ENCODE assay signal across 17 cellular contexts in the genomic region with DNA sequence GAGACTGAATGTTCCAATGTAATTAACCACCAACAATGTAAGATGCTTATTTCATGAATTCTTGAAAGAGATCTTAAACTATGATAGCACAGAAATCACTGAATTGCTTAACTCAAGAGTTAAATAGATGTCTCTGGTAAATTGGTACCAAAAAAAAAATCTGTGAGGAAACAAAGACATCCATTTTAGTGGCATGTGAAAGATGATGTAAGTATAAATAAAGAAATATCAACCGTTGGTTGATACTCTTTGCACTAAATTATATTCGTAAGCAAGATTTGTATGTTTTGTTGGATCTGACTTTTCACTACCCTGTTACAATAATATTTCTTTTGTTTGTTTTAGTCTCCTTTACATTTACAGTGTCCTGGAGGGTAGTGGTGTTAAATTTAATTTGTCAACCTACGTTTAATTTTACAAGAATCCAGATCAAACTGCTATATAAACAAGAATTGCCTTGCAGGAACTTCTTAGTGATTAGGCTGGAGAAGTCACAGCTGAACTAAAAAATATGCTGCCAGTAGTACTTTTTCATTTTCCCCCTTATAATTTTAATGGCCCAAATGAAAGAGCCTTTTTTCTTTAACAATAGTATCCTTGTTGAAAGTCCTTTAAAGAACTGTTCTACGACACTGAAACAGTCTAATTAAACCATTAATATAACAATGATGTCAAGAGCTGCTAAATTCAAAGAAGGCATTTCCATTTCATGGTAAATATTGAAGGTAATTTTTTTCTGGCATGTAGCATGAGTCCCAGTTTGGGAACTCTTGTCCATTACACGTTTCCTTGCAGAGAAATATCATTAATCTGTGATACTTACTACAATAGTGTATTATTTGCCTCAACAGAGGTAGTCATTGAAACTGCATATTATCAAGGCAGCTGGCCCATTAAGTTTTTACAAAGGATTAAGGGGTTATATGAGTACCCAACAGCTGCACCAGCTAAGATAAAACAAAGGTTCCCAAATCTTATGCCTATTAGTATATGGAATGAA.
DNase-seq lines count a peak whose midpoint lies in the region; ATAC-seq, FAIRE-seq and TF ChIP-seq lines count a peak whose summit lies in the region.
"Had no signal": no experiment of that assay in that cellular context is flagged by ENCODE, and none has a peak within 500 bp of the region (broad histone marks: within the 10 kb centered on the region; RNA-seq: fewer than 3 reads in every experiment).

No MANE protein-coding gene starts in this region.

- peak; percentile 81 for DNase-seq in DMS79 (lab: John Stamatoyannopoulos, UW)
- peak; percentile 86 for DNase-seq in NCI-H146 (lab: John Stamatoyannopoulos, UW)
- DNase-seq in osteoblast (ENCODE audit: insufficient read length, low spot score, missing footprints) = no peak
- no peak for DNase-seq in GM19239 (ENCODE audit: insufficient read length, low spot score)
- DNase-seq in AG08396 (ENCODE audit: low spot score) = no peak
- DNase-seq in SW480 (ENCODE audit: low spot score) = no peak
- DNase-seq: activated gamma-delta T cell treated with Interleukin-2 at 50 U/mL for 16 hours; effector memory CD8-positive, alpha-beta T cell; EL; kidney glomerular epithelial cell; NCI-H1092; stimulated activated CD8-positive, alpha-beta memory T cell treated with anti-CD3 and anti-CD28 coated beads, Interleukin-4, amount 100 ng/mL, for 48 hours; upper lobe of right lung had no signal

- no peaks in the 10 kb centered on the region for H3K79me2 ChIP-seq in osteoblast (ENCODE audit: insufficient read depth, low read length)

- no peaks in the 10 kb centered on the region for H4K20me1 ChIP-seq in osteoblast (ENCODE audit: insufficient read depth, low read length)

- H3K27ac ChIP-seq in VCaP (peak overlapping the region; percentile 71), osteoblast (ENCODE audit: low read depth, low read length) (peak overlapping the region; percentile 10)
- H3K27ac ChIP-seq: prostate gland, upper lobe of right lung had no signal

- H2AFZ ChIP-seq in osteoblast (ENCODE audit: low read length) = no peak overlapping the region

- ATAC-seq in GM18870 (IDR thresholded peaks at IDR 0.05; ENCODE audit: unreplicated experiment) = no peak
- ATAC-seq: effector memory CD8-positive, alpha-beta T cell; upper lobe of right lung had no signal

- H3K9me3 ChIP-seq in osteoblast (ENCODE audit: low read depth, low read length) = no peaks in the 10 kb centered on the region
- H3K9me3 ChIP-seq: prostate gland, upper lobe of right lung had no signal

- TF ChIP-seq CTCF in VCaP (conservative IDR thresholded peaks at IDR 0.05) = no peak
- TF ChIP-seq CTCF in osteoblast (IDR thresholded peaks at IDR 0.05; ENCODE audit: extremely low read depth, low read depth, low read length) = no peak

- no peaks in the 10 kb centered on the region for H3K27me3 ChIP-seq in osteoblast (ENCODE audit: insufficient read depth, low read length)
- H3K27me3 ChIP-seq: upper lobe of right lung had no signal

- H3K4me3 ChIP-seq in osteoblast (ENCODE audit: insufficient read depth, low read length) = no peak overlapping the region
- H3K4me3 ChIP-seq: prostate gland, upper lobe of right lung had no signal

- H3K36me3 ChIP-seq in osteoblast (ENCODE audit: insufficient read depth, low read length) = no peaks in the 10 kb centered on the region
- H3K36me3 ChIP-seq: prostate gland, upper lobe of right lung had no signal

- H3K4me1 ChIP-seq in osteoblast (ENCODE audit: insufficient read depth, low read length) = peaks cover 24% of the 10 kb centered on the region
- H3K4me1 ChIP-seq: prostate gland, upper lobe of right lung had no signal

- FAIRE-seq in GM19239 (lab: Jason Lieb, UNC) = no peak
- FAIRE-seq: GM12891 had no signal

- H3K4me2 ChIP-seq in osteoblast (ENCODE audit: insufficient read depth, low read length) = no peak overlapping the region

Comparison
In these comparisons a context has a peak if more than half of its experiments do, and no peak if none do; other contexts are left out.
1. DNase-seq: peak in DMS79 (single experiment) and NCI-H146 (single experiment); none in osteoblast (single experiment), GM19239 (single experiment), AG08396 (single experiment) and SW480 (single experiment).